In genomic region chr18:3998698-3999333, GRCh38 we compare ENCODE assay signal across 2 cellular contexts.
TF ChIP-seq lines count a peak whose summit lies in the region.

No MANE protein-coding gene starts in this region.

TF ChIP-seq in K562, 482 proteins besides CTCF, POLR2A, EP300 and RAD21 (continued from another document):
- TF ChIP-seq STAG1 (CRISPR knock-in tag; IDR thresholded peaks at IDR 0.05; ENCODE audit: borderline replicate concordance) (peak; percentile 18; the same call in 1 of the 2 replicates), KLF16 (IDR thresholded peaks at IDR 0.05) (0 out of 2 replicates have a peak, but pooled peaks have one; percentile 7), CXXC5 (CRISPR knock-in tag; IDR thresholded peaks at IDR 0.05) (no peak), DEAF1 (CRISPR knock-in tag; IDR thresholded peaks at IDR 0.05) (0 out of 2 replicates have a peak, but pooled peaks have one; percentile 15), MAZ (CRISPR knock-in tag; conservative IDR thresholded peaks at IDR 0.05 in 1 of 2, IDR thresholded peaks at IDR 0.05 in 1 of 2) (0 out of 4 replicates have a peak, but pooled peaks of 1 of the 2 experiments have one; percentile 28), ARID3A (IDR thresholded peaks at IDR 0.05; ENCODE audit: borderline replicate concordance, low read depth, low read length) (peak; percentile 78; the same call in 1 of the 2 replicates), ZNF586 (CRISPR knock-in tag; conservative IDR thresholded peaks at IDR 0.05) (no peak)

TF ChIP-seq in HepG2, 621 proteins besides CTCF, POLR2A, EP300 and RAD21 (continued from another document):
- TF ChIP-seq RERE (CRISPR knock-in tag; IDR thresholded peaks at IDR 0.05; ENCODE audit: low read depth) = no peak
- TF ChIP-seq ZNF329 (CRISPR knock-in tag; IDR thresholded peaks at IDR 0.05; ENCODE audit: low read depth) = no peak
TF ChIP-seq in HepG2: peak in this region for 2.
